ENCODE assay signal across 20 cellular contexts in genomic region chr5:145316282-145316681, GRCh38.
A peak's percentile ranks its signal among the peaks of the same experiment; 100 is the strongest.
DNase-seq lines count a peak whose midpoint lies in the region; ATAC-seq and TF ChIP-seq lines count a peak whose summit lies in the region.
"Had no signal": no experiment of that assay in that cellular context is flagged by ENCODE, and none has a peak within 500 bp of the region (broad histone marks: within the 10 kb centered on the region; RNA-seq: fewer than 3 reads in every experiment).

No MANE protein-coding gene starts in this region.

- 96% methylated on average over 2 of the region's 2 CpGs for WGBS in thyroid gland, 2 donors

- ATAC-seq in GM18907 (IDR thresholded peaks at IDR 0.05; ENCODE audit: unreplicated experiment) (peak; percentile 97), GM21529 (IDR thresholded peaks at IDR 0.05; ENCODE audit: unreplicated experiment) (peak; percentile 87), HG03025 (IDR thresholded peaks at IDR 0.05; ENCODE audit: low FRiP score, unreplicated experiment) (peak; percentile 84), HG03575 (IDR thresholded peaks at IDR 0.05; ENCODE audit: extremely low read depth, insufficient number of reproducible peaks, low FRiP score, unreplicated experiment) (peak; percentile 68)
- no peak for ATAC-seq in activated CD8-positive, alpha-beta T cell treated with anti-CD3 and anti-CD28 coated beads, Interleukin-2, amount 10 ng/mL, durations not matched to agents 7 days and 5 days
- ATAC-seq: activated T-cell treated with anti-CD3 and anti-CD28 coated beads, Interleukin-2, amount 50 U/mL, for 4 hours; left lobe of liver; stimulated activated effector memory CD8-positive, alpha-beta T cell treated with anti-CD3 and anti-CD28 coated beads, Interleukin-12 subunit alpha, Interleukin-12 subunit beta, amount 100 ng/mL, for 72 hours had no signal

- H3K4me1 ChIP-seq in thyroid gland, result no peaks in the 10 kb centered on the region
- H3K4me1 ChIP-seq: breast epithelium had no signal

- no peak overlapping the region for H3K4me3 ChIP-seq in thyroid gland (replicated peaks in 1 of 3)
- H3K4me3 ChIP-seq: breast epithelium had no signal

- H3K36me3 Mint-ChIP-seq in activated CD8-positive, alpha-beta T cell treated with anti-CD3 and anti-CD28 coated beads, Interleukin-2, amount 10 ng/mL, durations not matched to agents 7 days and 5 days (ENCODE audit: low read depth), result no peaks in the 10 kb centered on the region
- no peaks in the 10 kb centered on the region for H3K36me3 Mint-ChIP-seq in activated T-cell treated with anti-CD3 and anti-CD28 coated beads, Interleukin-2, amount 50 U/mL, for 24 hours (ENCODE audit: low read depth)
- H3K36me3 Mint-ChIP-seq: activated naive CD8-positive, alpha-beta T cell treated with anti-CD3 and anti-CD28 coated beads, Interleukin-2, amount 10 ng/mL, durations not matched to agents 7 days and 5 days; stimulated activated effector memory CD8-positive, alpha-beta T cell treated with anti-CD3 and anti-CD28 coated beads, Interleukin-12 subunit alpha, Interleukin-12 subunit beta, amount 100 ng/mL, for 72 hours; type B pancreatic cell had no signal

- POLR2A ChIA-PET in activated CD8-positive, alpha-beta T cell treated with anti-CD3 and anti-CD28 coated beads, Interleukin-2, amount 10 ng/mL, durations not matched to agents 7 days and 5 days (lab: Charles Lee), result no interaction called here

- no peak for DNase-seq in thyroid gland
- DNase-seq in activated CD8-positive, alpha-beta T cell treated with anti-CD3 and anti-CD28 coated beads, Interleukin-2, amount 10 ng/mL, durations not matched to agents 7 days and 5 days, result no peak
- no peak for DNase-seq in HCEC 1CT
- no peak for DNase-seq in activated T-cell treated with anti-CD3 and anti-CD28 coated beads, Interleukin-2, amount 50 U/mL, for 24 hours
- DNase-seq: activated CD4-positive, alpha-beta T cell treated with anti-CD3 and anti-CD28 coated beads, Interleukin-2, amount 10 ng/mL, durations not matched to agents 24 days and 14 days; activated naive CD8-positive, alpha-beta T cell treated with anti-CD3 and anti-CD28 coated beads, Interleukin-2, amount 10 ng/mL, durations not matched to agents 7 days and 5 days; activated T-cell treated with anti-CD3 and anti-CD28 coated beads, Interleukin-2, amount 50 U/mL, for 4 hours; AML-193; effector CD4-positive, alpha-beta T cell; NCI-H187; NCI-H446 treated with DMSO at 0.1 percent for 48 hours; small intestine had no signal

- H3K4me3 Mint-ChIP-seq in activated CD8-positive, alpha-beta T cell treated with anti-CD3 and anti-CD28 coated beads, Interleukin-2, amount 10 ng/mL, durations not matched to agents 7 days and 5 days, result no peak overlapping the region
- no peak overlapping the region for H3K4me3 Mint-ChIP-seq in activated T-cell treated with anti-CD3 and anti-CD28 coated beads, Interleukin-2, amount 50 U/mL, for 24 hours
- H3K4me3 Mint-ChIP-seq: activated CD4-positive, alpha-beta T cell treated with anti-CD3 and anti-CD28 coated beads, Interleukin-2, amount 10 ng/mL, durations not matched to agents 24 days and 14 days; activated naive CD8-positive, alpha-beta T cell treated with anti-CD3 and anti-CD28 coated beads, Interleukin-2, amount 10 ng/mL, durations not matched to agents 7 days and 5 days; activated T-cell treated with anti-CD3 and anti-CD28 coated beads, Interleukin-2, amount 50 U/mL, for 4 hours; stimulated activated effector memory CD8-positive, alpha-beta T cell treated with anti-CD3 and anti-CD28 coated beads, Interleukin-12 subunit alpha, Interleukin-12 subunit beta, amount 100 ng/mL, for 72 hours; type B pancreatic cell had no signal

- no peaks in the 10 kb centered on the region for H3K9me3 ChIP-seq in thyroid gland
- H3K9me3 ChIP-seq: breast epithelium had no signal

- intact Hi-C loops in thyroid gland (cut with DNase I), result no loop called here

- no peak overlapping the region for H3K27ac ChIP-seq in thyroid gland
- H3K27ac ChIP-seq: breast epithelium had no signal

- TF ChIP-seq CTCF in thyroid gland (IDR thresholded peaks at IDR 0.05), result no peak

- no peaks in the 10 kb centered on the region for H3K36me3 ChIP-seq in thyroid gland
- H3K36me3 ChIP-seq: breast epithelium had no signal

- H3K27me3 Mint-ChIP-seq in activated CD8-positive, alpha-beta T cell treated with anti-CD3 and anti-CD28 coated beads, Interleukin-2, amount 10 ng/mL, durations not matched to agents 7 days and 5 days (ENCODE audit: low read depth), result no peaks in the 10 kb centered on the region
- no peaks in the 10 kb centered on the region for H3K27me3 Mint-ChIP-seq in activated T-cell treated with anti-CD3 and anti-CD28 coated beads, Interleukin-2, amount 50 U/mL, for 24 hours
- H3K27me3 Mint-ChIP-seq: activated CD4-positive, alpha-beta T cell treated with anti-CD3 and anti-CD28 coated beads, Interleukin-2, amount 10 ng/mL, durations not matched to agents 24 days and 14 days; activated naive CD8-positive, alpha-beta T cell treated with anti-CD3 and anti-CD28 coated beads, Interleukin-2, amount 10 ng/mL, durations not matched to agents 7 days and 5 days; type B pancreatic cell had no signal

- no peaks in the 10 kb centered on the region for H3K27me3 ChIP-seq in thyroid gland
- H3K27me3 ChIP-seq: breast epithelium had no signal

- no peak overlapping the region for H3K27ac Mint-ChIP-seq in activated CD8-positive, alpha-beta T cell treated with anti-CD3 and anti-CD28 coated beads, Interleukin-2, amount 10 ng/mL, durations not matched to agents 7 days and 5 days
- no peak overlapping the region for H3K27ac Mint-ChIP-seq in activated T-cell treated with anti-CD3 and anti-CD28 coated beads, Interleukin-2, amount 50 U/mL, for 24 hours
- H3K27ac Mint-ChIP-seq: activated CD4-positive, alpha-beta T cell treated with anti-CD3 and anti-CD28 coated beads, Interleukin-2, amount 10 ng/mL, durations not matched to agents 24 days and 14 days; activated naive CD8-positive, alpha-beta T cell treated with anti-CD3 and anti-CD28 coated beads, Interleukin-2, amount 10 ng/mL, durations not matched to agents 7 days and 5 days; stimulated activated effector memory CD8-positive, alpha-beta T cell treated with anti-CD3 and anti-CD28 coated beads, Interleukin-12 subunit alpha, Interleukin-12 subunit beta, amount 100 ng/mL, for 72 hours; type B pancreatic cell had no signal

- no peak for TF ChIP-seq POLR2A in thyroid gland (IDR thresholded peaks at IDR 0.05)

- H3K9me3 Mint-ChIP-seq in activated CD8-positive, alpha-beta T cell treated with anti-CD3 and anti-CD28 coated beads, Interleukin-2, amount 10 ng/mL, durations not matched to agents 7 days and 5 days (ENCODE audit: insufficient read depth), result peaks cover 3% of the 10 kb centered on the region
- peaks cover 18% of the 10 kb centered on the region for H3K9me3 Mint-ChIP-seq in activated T-cell treated with anti-CD3 and anti-CD28 coated beads, Interleukin-2, amount 50 U/mL, for 24 hours
- H3K9me3 Mint-ChIP-seq: activated naive CD8-positive, alpha-beta T cell treated with anti-CD3 and anti-CD28 coated beads, Interleukin-2, amount 10 ng/mL, durations not matched to agents 7 days and 5 days; type B pancreatic cell had no signal

- CTCF ChIA-PET in activated CD8-positive, alpha-beta T cell treated with anti-CD3 and anti-CD28 coated beads, Interleukin-2, amount 10 ng/mL, durations not matched to agents 7 days and 5 days (lab: Charles Lee), result no interaction called here

- no peaks in the 10 kb centered on the region for H3K4me1 Mint-ChIP-seq in activated CD8-positive, alpha-beta T cell treated with anti-CD3 and anti-CD28 coated beads, Interleukin-2, amount 10 ng/mL, durations not matched to agents 7 days and 5 days (ENCODE audit: low read depth)
- no peaks in the 10 kb centered on the region for H3K4me1 Mint-ChIP-seq in activated T-cell treated with anti-CD3 and anti-CD28 coated beads, Interleukin-2, amount 50 U/mL, for 24 hours (ENCODE audit: low read depth)
- H3K4me1 Mint-ChIP-seq: activated CD4-positive, alpha-beta T cell treated with anti-CD3 and anti-CD28 coated beads, Interleukin-2, amount 10 ng/mL, durations not matched to agents 24 days and 14 days; activated naive CD8-positive, alpha-beta T cell treated with anti-CD3 and anti-CD28 coated beads, Interleukin-2, amount 10 ng/mL, durations not matched to agents 7 days and 5 days; stimulated activated effector memory CD8-positive, alpha-beta T cell treated with anti-CD3 and anti-CD28 coated beads, Interleukin-12 subunit alpha, Interleukin-12 subunit beta, amount 100 ng/mL, for 72 hours had no signal
